Comparison of ENCODE assay signal across 11 cellular contexts in genomic region chr2:72883356-72883962, GRCh38. TPM values are rescaled to one million over a fixed set of nuclear protein-coding genes. Genes with fewer than 3 reads are reported as not detected.
DNase-seq lines count a peak whose midpoint lies in the region; ATAC-seq, FAIRE-seq and TF ChIP-seq lines count a peak whose summit lies in the region.
"Had no signal": no experiment of that assay in that cellular context is flagged by ENCODE, and none has a peak within 500 bp of the region (broad histone marks: within the 10 kb centered on the region; RNA-seq: fewer than 3 reads in every experiment).

No MANE protein-coding gene starts in this region.

- no peak overlapping the region for H2BK5ac ChIP-seq in mesenchymal stem cell (ENCODE audit: low read depth, low read length, poor library complexity, severe bottlenecking)

- H3K36me3 ChIP-seq in adipocyte (ENCODE audit: control insufficient read depth, insufficient read depth, low read length, severe bottlenecking) (no peaks in the 10 kb centered on the region), mesenchymal stem cell (ENCODE audit: control insufficient read depth in 1 of 2, insufficient read depth in 2 of 2, low read depth in 1 of 2, low read length in 2 of 2) (no peaks in the 10 kb centered on the region), pancreas (no peaks in the 10 kb centered on the region), tibial artery (no peaks in the 10 kb centered on the region)

- no peak overlapping the region for H3K9ac ChIP-seq in adipocyte (ENCODE audit: low read length)
- no peak overlapping the region for H3K9ac ChIP-seq in mesenchymal stem cell (ENCODE audit: low read length)

- DNase-seq in ELR (ENCODE audit: low read depth) (peak; percentile 63), KBM-7 (peak; percentile 48), adipocyte (ENCODE audit: low read depth) (peak; percentile 71), mesenchymal stem cell (peak; percentile 58), pancreas (no peak), AML-193 (lab: John Stamatoyannopoulos, UW) (no peak), tibial artery (no peak)
- DNase-seq: NCI-H1417 had no signal

- FAIRE-seq in pancreas (lab: Jason Lieb, UNC): no peak
- FAIRE-seq: colon had no signal

- H3K23ac ChIP-seq in mesenchymal stem cell (ENCODE audit: low read length in 2 of 2): no peak overlapping the region

- ATAC-seq in HG03342 (IDR thresholded peaks at IDR 0.05; ENCODE audit: unreplicated experiment) (no peak), pancreas (no peak)

- no peak overlapping the region for H2BK12ac ChIP-seq in mesenchymal stem cell (ENCODE audit: low read length in 2 of 2)

- WGBS in mesenchymal stem cell: 19% methylated on average over 4 of the region's 4 CpGs
- 10 to 23% methylated on average over 4 of the region's 4 CpGs for WGBS in pancreas, 2 donors

- peaks cover 4% of the 10 kb centered on the region for H3K79me1 ChIP-seq in mesenchymal stem cell (replicated peaks; ENCODE audit: low read length, poor library complexity, severe bottlenecking)

- intact Hi-C loops in pancreas (cut with DNase I) (no loop called here), tibial artery (cut with DNase I; ENCODE audit: low total_unique reads) (no loop called here)

- no peak overlapping the region for H4K8ac ChIP-seq in mesenchymal stem cell (ENCODE audit: low read length)

- no peak overlapping the region for H2AFZ ChIP-seq in mesenchymal stem cell (ENCODE audit: low read depth, low read length)

- H4K91ac ChIP-seq in mesenchymal stem cell (ENCODE audit: low read length): no peak overlapping the region

- H3K4me3 ChIP-seq in adipocyte (ENCODE audit: low read length) (no peak overlapping the region), mesenchymal stem cell (ENCODE audit: insufficient read depth in 1 of 2, low read depth in 1 of 2, low read length in 2 of 2) (no peak overlapping the region), pancreas (no peak overlapping the region), tibial artery (no peak overlapping the region)

- H3K18ac ChIP-seq in mesenchymal stem cell (ENCODE audit: low read depth in 1 of 2, low read length in 2 of 2): no peak overlapping the region

- no peak overlapping the region for H3K4me2 ChIP-seq in mesenchymal stem cell (ENCODE audit: low read length, poor library complexity, severe bottlenecking)

- H3K9me3 ChIP-seq in adipocyte (ENCODE audit: control insufficient read depth, low read length): no peaks in the 10 kb centered on the region
- H3K9me3 ChIP-seq in mesenchymal stem cell (ENCODE audit: control insufficient read depth, low read length): no peaks in the 10 kb centered on the region
- no peaks in the 10 kb centered on the region for H3K9me3 ChIP-seq in pancreas
- H3K9me3 ChIP-seq in tibial artery: no peaks in the 10 kb centered on the region

- no peak overlapping the region for H3K4ac ChIP-seq in mesenchymal stem cell (ENCODE audit: low read depth in 1 of 2, low read length in 2 of 2)

- H2AK5ac ChIP-seq in mesenchymal stem cell (ENCODE audit: low read length, severe bottlenecking): no peak overlapping the region

- in situ Hi-C loops in KBM-7 (cut with MboI; ENCODE audit: low pct_unique_long_range_greater_than_20kb, low sequenced_read_pairs): no loop called here

- no peak overlapping the region for H3K27ac ChIP-seq in mesenchymal stem cell (ENCODE audit: low read length, poor library complexity, severe bottlenecking)
- H3K27ac ChIP-seq in pancreas: no peak overlapping the region
- H3K27ac ChIP-seq in tibial artery: no peak overlapping the region

- H3K27me3 ChIP-seq in adipocyte (replicated peaks; ENCODE audit: control insufficient read depth, insufficient read depth, low read length) (peaks cover 18% of the 10 kb centered on the region), mesenchymal stem cell (ENCODE audit: control insufficient read depth in 1 of 2, insufficient read depth in 1 of 2, low read length in 2 of 2) (peaks cover 3 to 11% of the 10 kb centered on the region in 2 experiments), pancreas (no peaks in the 10 kb centered on the region), tibial artery (peaks cover 0 to 14% of the 10 kb centered on the region in 2 donors)

- no peak overlapping the region for H2BK15ac ChIP-seq in mesenchymal stem cell (ENCODE audit: low read depth, poor library complexity, severe bottlenecking)

- no peak overlapping the region for H3K14ac ChIP-seq in mesenchymal stem cell (ENCODE audit: low read length in 2 of 2)

- no peak overlapping the region for H2BK120ac ChIP-seq in mesenchymal stem cell (ENCODE audit: low read depth, low read length)

- peaks cover 13% of the 10 kb centered on the region for H3K4me1 ChIP-seq in adipocyte (ENCODE audit: control insufficient read depth, insufficient read depth, low read length)
- peaks cover 10% of the 10 kb centered on the region for H3K4me1 ChIP-seq in mesenchymal stem cell (ENCODE audit: control insufficient read depth, insufficient read depth, low read depth, low read length)
- H3K4me1 ChIP-seq in pancreas: peaks cover 3 to 11% (median 10%) of the 10 kb centered on the region in 3 donors
- peaks cover 0 to 16% (median 8%) of the 10 kb centered on the region in 4 donors for H3K4me1 ChIP-seq in tibial artery

- TF ChIP-seq CTCF in pancreas (IDR thresholded peaks at IDR 0.05): no peak
- no peak for TF ChIP-seq CTCF in tibial artery (IDR thresholded peaks at IDR 0.05)

RNA-seq across cellular contexts. Expression of gene SPR, which starts 3.7 kb away (rescaled TPM):
- 10.7 TPM for polyA plus RNA-seq in mesenchymal stem cell (2013, experiment 1 of 2)
- 10.3 TPM for polyA plus RNA-seq in mesenchymal stem cell (2013, experiment 2 of 2)
- 10 to 100 TPM; 33.7 to 47.8 (median 38.7) TPM for total RNA-seq in pancreas
- 10 to 100 TPM; 31.3 to 38.8 TPM for polyA plus RNA-seq in pancreas

RNA-seq across cellular contexts. Expression of gene EMX1, which starts 33.9 kb away (rescaled TPM):
- polyA plus RNA-seq in mesenchymal stem cell (2013, experiment 1 of 2): not detected
- not detected for polyA plus RNA-seq in mesenchymal stem cell (2013, experiment 2 of 2)
- total RNA-seq in pancreas: under 1 TPM in 5 of 6 donors, not detected in 1; 0.13 to 0.37 (median 0.28) TPM
- polyA plus RNA-seq in pancreas: under 1 TPM; 0.14 to 0.34 TPM
- total RNA-seq: mesothelial cell of epicardium had no signal

RNA-seq across cellular contexts. Expression of gene EXOC6B, which starts 57.6 kb away (rescaled TPM):
- 23.5 TPM for polyA plus RNA-seq in mesenchymal stem cell (2013, experiment 1 of 2)
- polyA plus RNA-seq in mesenchymal stem cell (2013, experiment 2 of 2): 22.0 TPM
- total RNA-seq in pancreas: 10 to 100 TPM in 5 of 6 donors, 1 to 10 TPM in 1; 9.6 to 19.2 (median 12.4) TPM
- 1 to 10 TPM; 2.4 to 4.0 TPM for polyA plus RNA-seq in pancreas

Comparison
In these comparisons a context has a peak if more than half of its experiments do, and no peak if none do; other contexts are left out.
1. DNase-seq: peak in ELR (single experiment), KBM-7 (single experiment), adipocyte (single experiment) and mesenchymal stem cell (single experiment); none in pancreas (0 of 6), AML-193 (0 of 2) and tibial artery (0 of 2).